Comparison of ENCODE assay signal across 7 cellular contexts in the genomic region with DNA sequence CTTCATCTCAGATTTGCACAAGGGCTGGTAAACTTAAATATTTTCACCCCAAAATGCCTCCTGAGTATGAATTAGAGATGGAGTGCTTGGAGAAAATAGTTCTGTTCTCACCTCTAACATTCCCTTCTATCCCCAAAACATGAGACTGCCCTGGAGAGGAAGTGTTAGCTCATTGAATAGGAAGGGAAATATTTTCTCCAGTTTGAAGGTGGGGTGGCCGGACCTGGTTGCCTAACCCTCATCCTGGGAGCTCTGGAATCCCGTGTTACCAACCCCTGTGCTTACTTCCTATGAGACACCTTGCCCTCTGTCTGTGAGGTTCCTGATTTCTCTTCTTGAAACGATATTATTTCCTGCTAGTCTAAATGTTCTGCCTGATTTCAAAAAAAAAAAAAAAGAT. TPM values are rescaled to one million over a fixed set of nuclear protein-coding genes. Genes with fewer than 3 reads are reported as not detected.
DNase-seq lines count a peak whose midpoint lies in the region; ATAC-seq and TF ChIP-seq lines count a peak whose summit lies in the region.

No MANE protein-coding gene starts in this region.

- peaks cover 47% of the 10 kb centered on the region for H3K4me1 ChIP-seq in left ventricle myocardium inferior

- H3K9me3 ChIP-seq in left ventricle myocardium inferior (replicated peaks), result peaks cover 12% of the 10 kb centered on the region

- H3K4me1 Mint-ChIP-seq in activated CD4-positive, alpha-beta memory T cell treated with anti-CD3 and anti-CD28 coated beads, Interleukin-2, amount 10 ng/mL, durations not matched to agents 7 days and 5 days, result peaks cover 32% of the 10 kb centered on the region
- peaks cover 53% of the 10 kb centered on the region for H3K4me1 Mint-ChIP-seq in stimulated activated memory B cell treated with anti-CD40 and anti-IgM and Interleukin-4, amounts not matched to agents 10 μg/mL and 1 μg/mL and 100 μg/mL, for 72 hours

- H3K36me3 Mint-ChIP-seq in activated CD4-positive, alpha-beta memory T cell treated with anti-CD3 and anti-CD28 coated beads, Interleukin-2, amount 10 ng/mL, durations not matched to agents 7 days and 5 days (ENCODE audit: low read depth), result peaks cover 25% of the 10 kb centered on the region
- H3K36me3 Mint-ChIP-seq in stimulated activated memory B cell treated with anti-CD40 and anti-IgM and Interleukin-4, amounts not matched to agents 10 μg/mL and 1 μg/mL and 100 μg/mL, for 72 hours, result peaks cover 24% of the 10 kb centered on the region

- peaks cover 21% of the 10 kb centered on the region for H3K36me3 ChIP-seq in left ventricle myocardium inferior

- DNase-seq in HFF-Myc (ENCODE audit: extremely low read depth, low read depth) (no peak), left ventricle myocardium inferior (no peak), superior temporal gyrus (ENCODE audit: extremely low spot score) (no peak), NCI-H446 treated with DMSO at 0.1 percent for 48 hours (lab: John Stamatoyannopoulos, UW) (no peak), AG20443 (ENCODE audit: low spot score) (no peak)
- no peak for DNase-seq in activated CD4-positive, alpha-beta memory T cell treated with anti-CD3 and anti-CD28 coated beads, Interleukin-2, amount 10 ng/mL, durations not matched to agents 7 days and 5 days

- CTCF ChIA-PET in activated CD4-positive, alpha-beta memory T cell treated with anti-CD3 and anti-CD28 coated beads, Interleukin-2, amount 10 ng/mL, durations not matched to agents 7 days and 5 days (lab: Charles Lee), result interaction anchor here (0.7 to 1.5 kb wide), 5 partner anchors 8 to 116 kb away, joined by 3 to 9 read pairs (median 5); partner anchors contain the start of gene IFIT5

- intact Hi-C loops in left ventricle myocardium inferior (cut with micrococcal nuclease), result no loop called here

- H3K27me3 ChIP-seq in left ventricle myocardium inferior (ENCODE audit: low read depth), result no peaks in the 10 kb centered on the region

- peaks cover 7% of the 10 kb centered on the region for H3K9me3 Mint-ChIP-seq in activated CD4-positive, alpha-beta memory T cell treated with anti-CD3 and anti-CD28 coated beads, Interleukin-2, amount 10 ng/mL, durations not matched to agents 7 days and 5 days
- H3K9me3 Mint-ChIP-seq in stimulated activated memory B cell treated with anti-CD40 and anti-IgM and Interleukin-4, amounts not matched to agents 10 μg/mL and 1 μg/mL and 100 μg/mL, for 72 hours, result peaks cover 2% of the 10 kb centered on the region

- ATAC-seq in stimulated activated memory B cell treated with anti-CD40 and anti-IgM and Interleukin-4, amounts not matched to agents 10 μg/mL and 1 μg/mL and 100 μg/mL, for 72 hours, result no peak

- H3K4me3 ChIP-seq in HFF-Myc (replicated peaks; ENCODE audit: low read depth, low read length), result peak overlapping the region; percentile 45
- H3K4me3 ChIP-seq in left ventricle myocardium inferior, result peak overlapping the region; percentile 68

- peak overlapping the region; percentile 82 for H3K4me3 Mint-ChIP-seq in activated CD4-positive, alpha-beta memory T cell treated with anti-CD3 and anti-CD28 coated beads, Interleukin-2, amount 10 ng/mL, durations not matched to agents 7 days and 5 days
- peak overlapping the region; percentile 84 for H3K4me3 Mint-ChIP-seq in stimulated activated memory B cell treated with anti-CD40 and anti-IgM and Interleukin-4, amounts not matched to agents 10 μg/mL and 1 μg/mL and 100 μg/mL, for 72 hours

- H3K27ac ChIP-seq in left ventricle myocardium inferior (replicated peaks), result peak overlapping the region; percentile 94

- no peak overlapping the region for H3K27ac Mint-ChIP-seq in activated CD4-positive, alpha-beta memory T cell treated with anti-CD3 and anti-CD28 coated beads, Interleukin-2, amount 10 ng/mL, durations not matched to agents 7 days and 5 days
- H3K27ac Mint-ChIP-seq in stimulated activated memory B cell treated with anti-CD40 and anti-IgM and Interleukin-4, amounts not matched to agents 10 μg/mL and 1 μg/mL and 100 μg/mL, for 72 hours, result peak overlapping the region; percentile 96

- TF ChIP-seq CTCF in HFF-Myc (IDR thresholded peaks at IDR 0.05; ENCODE audit: low read depth, low read length, missing control alignments) (no peak), left ventricle myocardium inferior (IDR thresholded peaks at IDR 0.05; ENCODE audit: borderline replicate concordance) (no peak)

- H3K27me3 Mint-ChIP-seq in activated CD4-positive, alpha-beta memory T cell treated with anti-CD3 and anti-CD28 coated beads, Interleukin-2, amount 10 ng/mL, durations not matched to agents 7 days and 5 days, result peaks cover 30% of the 10 kb centered on the region
- H3K27me3 Mint-ChIP-seq in stimulated activated memory B cell treated with anti-CD40 and anti-IgM and Interleukin-4, amounts not matched to agents 10 μg/mL and 1 μg/mL and 100 μg/mL, for 72 hours, result no peaks in the 10 kb centered on the region

- POLR2A ChIA-PET in activated CD4-positive, alpha-beta memory T cell treated with anti-CD3 and anti-CD28 coated beads, Interleukin-2, amount 10 ng/mL, durations not matched to agents 7 days and 5 days (lab: Charles Lee), result interaction anchor here (1.3 to 3.1 kb wide), 4 partner anchors 8 to 112 kb away, joined by 6 to 12 read pairs (median 8); partner anchors contain the start of genes IFIT3, IFIT5 and LIPA

RNA-seq across cellular contexts. Expression of gene IFIT2, which starts 0.8 kb away (rescaled TPM):
- 10 to 100 TPM; 14.6 to 14.8 TPM for total RNA-seq in activated CD4-positive, alpha-beta memory T cell treated with anti-CD3 and anti-CD28 coated beads, Interleukin-2, amount 10 ng/mL, durations not matched to agents 7 days and 5 days
- total RNA-seq in left ventricle myocardium inferior, result 4.5 TPM

RNA-seq across cellular contexts. Expression of gene IFIT3, which starts 25.2 kb away (rescaled TPM):
- total RNA-seq in activated CD4-positive, alpha-beta memory T cell treated with anti-CD3 and anti-CD28 coated beads, Interleukin-2, amount 10 ng/mL, durations not matched to agents 7 days and 5 days, result 10 to 100 TPM; 72.6 to 74.5 TPM
- total RNA-seq in left ventricle myocardium inferior, result 6.9 TPM

RNA-seq across cellular contexts. Expression of gene LIPA, which starts 51.1 kb away (rescaled TPM):
- total RNA-seq in activated CD4-positive, alpha-beta memory T cell treated with anti-CD3 and anti-CD28 coated beads, Interleukin-2, amount 10 ng/mL, durations not matched to agents 7 days and 5 days, result 10 to 100 TPM; 40.3 to 42.4 TPM
- total RNA-seq in left ventricle myocardium inferior, result 12.8 TPM
